ENCODE assay signal across 7 cellular contexts in the genomic region with DNA sequence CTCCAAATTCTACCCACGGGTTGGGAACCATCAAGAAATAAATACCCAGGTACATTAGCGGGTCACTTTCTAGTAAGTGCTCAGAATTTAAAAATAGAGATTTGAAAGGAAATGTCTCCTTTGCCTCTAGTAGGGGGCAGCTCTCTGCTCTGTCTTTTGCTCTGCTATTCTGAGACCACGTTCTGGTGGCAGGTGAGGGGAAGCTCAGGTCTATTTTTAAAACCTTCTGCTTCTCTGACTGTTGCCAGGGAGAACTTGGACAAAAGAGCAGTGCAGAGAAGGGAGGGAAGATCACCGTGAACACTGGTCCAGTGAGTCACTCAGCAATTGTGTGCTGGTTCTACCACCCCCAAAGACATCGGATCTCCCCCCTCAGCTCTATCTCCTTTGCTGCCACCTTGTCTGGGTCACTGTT.
DNase-seq lines count a peak whose midpoint lies in the region; ATAC-seq and TF ChIP-seq lines count a peak whose summit lies in the region.

No MANE protein-coding gene starts in this region.

- no peak overlapping the region for H2BK5ac ChIP-seq in neuronal stem cell (ENCODE audit: low read length)

- intact Hi-C loops in PC-9 (cut with micrococcal nuclease; ENCODE audit: unreplicated experiment), result no loop called here

- H2BK15ac ChIP-seq in neuronal stem cell (ENCODE audit: low read length), result no peak overlapping the region

- no peaks in the 10 kb centered on the region for H4K20me1 ChIP-seq in PC-9 (ENCODE audit: insufficient read depth)

- H3K4me1 ChIP-seq in PC-9 (replicated peaks; ENCODE audit: insufficient read depth), result peaks cover 18% of the 10 kb centered on the region
- peaks cover 0 to 3% of the 10 kb centered on the region in 2 donors for H3K4me1 ChIP-seq in neuronal stem cell (ENCODE audit: control insufficient read depth in 2 of 2, insufficient read depth in 1 of 2, low read depth in 1 of 2, low read length in 2 of 2)
- H3K4me1 ChIP-seq in effector memory CD4-positive, alpha-beta T cell (ENCODE audit: control insufficient read depth, insufficient read depth, low read length, poor library complexity, severe bottlenecking), result no peaks in the 10 kb centered on the region

- BruUV-seq in PC-9 (replicated peaks; lab: Mats Ljungman, UMichigan), result no TSS peak

- H3K9ac ChIP-seq in neuronal stem cell (ENCODE audit: low read depth, low read length, poor library complexity), result no peak overlapping the region

- H3K27ac ChIP-seq in PC-9, result peak overlapping the region; percentile 34; the same call in 1 of the 2 replicates
- H3K27ac ChIP-seq in neuronal stem cell (replicated peaks; ENCODE audit: low read length), result no peak overlapping the region
- H3K27ac ChIP-seq in effector memory CD4-positive, alpha-beta T cell (ENCODE audit: insufficient read depth, low read length, poor library complexity, severe bottlenecking), result no peak overlapping the region

- no peaks in the 10 kb centered on the region for H3K9me2 ChIP-seq in PC-9 (ENCODE audit: insufficient read depth)

- ATAC-seq in GM19035 (IDR thresholded peaks at IDR 0.05; ENCODE audit: unreplicated experiment), result peak; percentile 28
- peak; percentile 33 for ATAC-seq in HG02642 (IDR thresholded peaks at IDR 0.05; ENCODE audit: poor library complexity, unreplicated experiment)

- H2AK5ac ChIP-seq in neuronal stem cell (ENCODE audit: low read depth, low read length), result no peak overlapping the region

- no peak overlapping the region for H4K8ac ChIP-seq in neuronal stem cell (ENCODE audit: low read depth, low read length)

- H3K18ac ChIP-seq in neuronal stem cell (ENCODE audit: low read length), result no peak overlapping the region

- H3K36me3 ChIP-seq in PC-9 (ENCODE audit: low read depth), result no peaks in the 10 kb centered on the region
- no peaks in the 10 kb centered on the region for H3K36me3 ChIP-seq in neuronal stem cell (replicated peaks in 1 of 2; ENCODE audit: control insufficient read depth in 2 of 2, insufficient read depth in 2 of 2, low read length in 2 of 2)
- H3K36me3 ChIP-seq in effector memory CD4-positive, alpha-beta T cell (ENCODE audit: control insufficient read depth, insufficient read depth, low read length), result no peaks in the 10 kb centered on the region

- no peak for TF ChIP-seq CTCF in PC-9 (conservative IDR thresholded peaks at IDR 0.05)

- H3K27me3 ChIP-seq in PC-9 (ENCODE audit: insufficient read depth, low read depth), result no peaks in the 10 kb centered on the region
- H3K27me3 ChIP-seq in neuronal stem cell (ENCODE audit: control insufficient read depth in 3 of 3, insufficient read depth in 3 of 3, low read depth in 1 of 3, low read length in 3 of 3), result peaks cover 0 to 9% (median 0%) of the 10 kb centered on the region in 3 experiments
- H3K27me3 ChIP-seq in effector memory CD4-positive, alpha-beta T cell (replicated peaks; ENCODE audit: control insufficient read depth, insufficient read depth, low read length, poor library complexity, severe bottlenecking), result no peaks in the 10 kb centered on the region

- no peak overlapping the region for H2BK120ac ChIP-seq in neuronal stem cell (ENCODE audit: low read depth, low read length)

- no peak overlapping the region for H3K23ac ChIP-seq in neuronal stem cell (ENCODE audit: low read depth, low read length, poor library complexity)

- H3K79me1 ChIP-seq in neuronal stem cell (ENCODE audit: low read depth, low read length), result no peaks in the 10 kb centered on the region

- no CpG with 5 or more reads among the region's 5 CpGs for WGBS in neuronal stem cell (ENCODE audit: extremely low coverage in 2 of 2, insufficient read length in 2 of 2, insufficient replicate concordance in 1 of 2), 2 donors

- CTCF ChIA-PET in PC-9 (lab: Charles Lee), result no interaction called here

- H4K91ac ChIP-seq in neuronal stem cell (ENCODE audit: low read depth, low read length, poor library complexity), result no peak overlapping the region

- H3K4me3 ChIP-seq in PC-9 (no peak overlapping the region), neuronal stem cell (ENCODE audit: low read length in 2 of 2) (no peak overlapping the region)
- H3K4me3 ChIP-seq in effector memory CD4-positive, alpha-beta T cell (ENCODE audit: insufficient read depth, low read depth, low read length, poor library complexity, severe bottlenecking), result no peak overlapping the region

- H2BK12ac ChIP-seq in neuronal stem cell (ENCODE audit: low read length), result no peak overlapping the region

- no peak overlapping the region for H3K4ac ChIP-seq in neuronal stem cell (ENCODE audit: low read length)

- H3K14ac ChIP-seq in neuronal stem cell (ENCODE audit: low read length), result no peak overlapping the region

- peak overlapping the region; percentile 36 for H3K4me2 ChIP-seq in PC-9
- no peak overlapping the region for H3K4me2 ChIP-seq in neuronal stem cell (ENCODE audit: insufficient read depth, low read length, poor library complexity, severe bottlenecking)

- DNase-seq in PC-9, result no peak
- no peak for DNase-seq in neuronal stem cell (ENCODE audit: low spot score)
- DNase-seq in effector memory CD4-positive, alpha-beta T cell, result no peak
- DNase-seq in DMS79 treated with DMSO at 0.1 percent for 48 hours (lab: John Stamatoyannopoulos, UW), result no peak
- no peak for DNase-seq in activated T-cell treated with anti-CD3 and anti-CD28 coated beads, Interleukin-2, amount 50 U/mL, for 1 hour

- H3F3A ChIP-seq in PC-9 (ENCODE audit: insufficient read depth, low read depth), result peaks cover 7% of the 10 kb centered on the region; the same call in 1 of the 2 replicates

- POLR2A ChIA-PET in PC-9 (lab: Charles Lee; ENCODE audit: unreplicated experiment), result no interaction called here

- H3K9me3 ChIP-seq in PC-9 (ENCODE audit: insufficient read depth, low read depth) (no peaks in the 10 kb centered on the region), neuronal stem cell (replicated peaks in 1 of 2; ENCODE audit: control insufficient read depth in 2 of 2, insufficient read depth in 1 of 2, low read depth in 1 of 2, low read length in 2 of 2) (no peaks in the 10 kb centered on the region)
- H3K9me3 ChIP-seq in effector memory CD4-positive, alpha-beta T cell (ENCODE audit: control insufficient read depth, low read length), result no peaks in the 10 kb centered on the region

- H2AFZ ChIP-seq in PC-9 (no peak overlapping the region), neuronal stem cell (ENCODE audit: low read length) (peak overlapping the region; percentile 43)

- H3K79me2 ChIP-seq in PC-9 (ENCODE audit: low read depth), result no peaks in the 10 kb centered on the region
